Comparison of ENCODE assay signal across 14 cellular contexts in genomic region chr6:79574636-79575035, GRCh38. TPM values are rescaled to one million over a fixed set of nuclear protein-coding genes. Genes with fewer than 3 reads are reported as not detected.
DNase-seq lines count a peak whose midpoint lies in the region; ATAC-seq, FAIRE-seq and TF ChIP-seq lines count a peak whose summit lies in the region.
"Had no signal": no experiment of that assay in that cellular context is flagged by ENCODE, and none has a peak within 500 bp of the region (broad histone marks: within the 10 kb centered on the region; RNA-seq: fewer than 3 reads in every experiment).

No MANE protein-coding gene starts in this region.

- H3F3A ChIP-seq in PC-3 (ENCODE audit: low read length, unreplicated experiment): no peaks in the 10 kb centered on the region

- H3K4me3 ChIP-seq in PC-3 (ENCODE audit: low read length): no peak overlapping the region
- no peak overlapping the region for H3K4me3 ChIP-seq in endothelial cell of umbilical vein (replicated peaks in 1 of 3; ENCODE audit: insufficient read depth in 1 of 3, low read depth in 1 of 3, low read length in 3 of 3)
- H3K4me3 ChIP-seq in osteoblast (ENCODE audit: insufficient read depth, low read length): no peak overlapping the region
- H3K4me3 ChIP-seq in psoas muscle: no peak overlapping the region

- TF ChIP-seq POLR2A in endothelial cell of umbilical vein (IDR thresholded peaks at IDR 0.05; ENCODE audit: low read depth, low read length): no peak

- H3K9me2 ChIP-seq in PC-3 (replicated peaks; ENCODE audit: low read length): no peaks in the 10 kb centered on the region

- BruUV-seq in PC-3 (replicated peaks; lab: Mats Ljungman, UMichigan): no TSS peak
- no TSS peak for BruUV-seq in endothelial cell of umbilical vein (replicated peaks; lab: Mats Ljungman, UMichigan)

- dilution Hi-C loops in endothelial cell of umbilical vein (cut with MboI; ENCODE audit: extremely low pct_ligation_motif_present, low sequenced_read_pairs): no loop called here

- H3K4me1 ChIP-seq in PC-3 (ENCODE audit: insufficient read depth, low read length) (peaks cover 30% of the 10 kb centered on the region), endothelial cell of umbilical vein (ENCODE audit: control insufficient read depth, extremely low read depth, insufficient read depth, low read length) (peaks cover 24% of the 10 kb centered on the region), osteoblast (ENCODE audit: insufficient read depth, low read length) (peaks cover 15% of the 10 kb centered on the region), psoas muscle (peaks cover 9% of the 10 kb centered on the region)

- H3K79me2 ChIP-seq in PC-3 (ENCODE audit: low read length) (no peaks in the 10 kb centered on the region), endothelial cell of umbilical vein (ENCODE audit: control insufficient read depth, insufficient read depth, low read length) (no peaks in the 10 kb centered on the region), osteoblast (ENCODE audit: insufficient read depth, low read length) (no peaks in the 10 kb centered on the region)

- WGBS in psoas muscle, 3 donors: 90 to 100% (median 94%) methylated on average over 1 of the region's 1 CpG

- H2AFZ ChIP-seq in PC-3 (ENCODE audit: low read length) (no peak overlapping the region), endothelial cell of umbilical vein (ENCODE audit: low read depth, low read length) (no peak overlapping the region), osteoblast (ENCODE audit: low read length) (no peak overlapping the region)

- H3K36me3 ChIP-seq in PC-3 (ENCODE audit: low read depth, low read length) (no peaks in the 10 kb centered on the region), endothelial cell of umbilical vein (ENCODE audit: control insufficient read depth in 2 of 2, extremely low read depth in 1 of 2, insufficient read depth in 2 of 2, low read length in 2 of 2) (no peaks in the 10 kb centered on the region), osteoblast (ENCODE audit: insufficient read depth, low read length) (no peaks in the 10 kb centered on the region), psoas muscle (ENCODE audit: insufficient read depth in 1 of 2, low read depth in 1 of 2) (no peaks in the 10 kb centered on the region)

- DNase-seq in ELF-1 (ENCODE audit: low read depth, low spot score): peak; percentile 56
- peak; percentile 66 for DNase-seq in PC-3
- DNase-seq in endothelial cell of umbilical vein (ENCODE audit: low read depth, low spot score): peak; percentile 33
- DNase-seq in osteoblast (ENCODE audit: insufficient read length, low spot score, missing footprints): peak; percentile 69
- no peak for DNase-seq in activated gamma-delta T cell (lab: John Stamatoyannopoulos, UW)
- no peak for DNase-seq in psoas muscle
- no peak for DNase-seq in NCI-H1048 (lab: John Stamatoyannopoulos, UW)
- DNase-seq in NCI-H69 (lab: John Stamatoyannopoulos, UW): no peak
- DNase-seq: activated naive CD4-positive, alpha-beta T cell treated with Interleukin-2 at 50 U/mL for 16 hours; naive B cell; NCI-H524; stimulated activated CD4-positive, alpha-beta T cell treated with anti-CD3 and anti-CD28 coated beads, Interleukin-15, amount 100 ng/mL, for 24 hours had no signal

- peak; percentile 72 for FAIRE-seq in endothelial cell of umbilical vein (lab: Jason Lieb, UNC)
- FAIRE-seq: GM12892 had no signal

- H3K9ac ChIP-seq in PC-3 (ENCODE audit: low read length): no peak overlapping the region
- H3K9ac ChIP-seq in endothelial cell of umbilical vein (replicated peaks; ENCODE audit: extremely low read depth, insufficient read depth, low read length): no peak overlapping the region

- H3K9me3 ChIP-seq in PC-3 (ENCODE audit: low read length): no peaks in the 10 kb centered on the region
- H3K9me3 ChIP-seq in endothelial cell of umbilical vein (replicated peaks; ENCODE audit: control insufficient read depth, insufficient read depth, low read length): no peaks in the 10 kb centered on the region
- no peaks in the 10 kb centered on the region for H3K9me3 ChIP-seq in osteoblast (ENCODE audit: low read depth, low read length)
- no peaks in the 10 kb centered on the region for H3K9me3 ChIP-seq in psoas muscle

- TF ChIP-seq CTCF in PC-3 (conservative IDR thresholded peaks at IDR 0.05; ENCODE audit: low read depth, low read length) (no peak), endothelial cell of umbilical vein (IDR thresholded peaks at IDR 0.05; ENCODE audit: extremely low read depth in 1 of 2, insufficient read depth in 1 of 2, low read depth in 1 of 2, low read length in 2 of 2) (no peak), osteoblast (IDR thresholded peaks at IDR 0.05; ENCODE audit: extremely low read depth, low read depth, low read length) (no peak), psoas muscle (IDR thresholded peaks at IDR 0.05) (no peak)

- H3K27me3 ChIP-seq in PC-3 (ENCODE audit: low read length) (no peaks in the 10 kb centered on the region), endothelial cell of umbilical vein (ENCODE audit: control insufficient read depth in 2 of 2, insufficient read depth in 2 of 2, low read length in 2 of 2) (no peaks in the 10 kb centered on the region), osteoblast (ENCODE audit: insufficient read depth, low read length) (no peaks in the 10 kb centered on the region), psoas muscle (ENCODE audit: insufficient read depth in 3 of 3, low read length in 2 of 3) (no peaks in the 10 kb centered on the region)

- CTCF ChIA-PET in PC-3 (lab: Charles Lee) (no interaction called here), endothelial cell of umbilical vein (lab: Charles Lee) (interaction anchor here (1.2 to 2.4 kb wide), 6 partner anchors 9 to 293 kb away, joined by 3 to 10 read pairs (median 4); no protein-coding TSS in a partner anchor)

- H3K4me2 ChIP-seq in PC-3 (ENCODE audit: low read length) (peak overlapping the region; percentile 38), endothelial cell of umbilical vein (ENCODE audit: insufficient read depth, low read length) (no peak overlapping the region), osteoblast (ENCODE audit: insufficient read depth, low read length) (no peak overlapping the region)

- ATAC-seq in PC-3 (peak; percentile 70), psoas muscle (no peak)
- ATAC-seq: stimulated activated effector memory CD8-positive, alpha-beta T cell treated with anti-CD3 and anti-CD28 coated beads, Interleukin-12 subunit alpha, Interleukin-12 subunit beta, amount 100 ng/mL, for 72 hours had no signal

- POLR2A ChIA-PET in PC-3 (lab: Charles Lee; ENCODE audit: unreplicated experiment): no interaction called here
- POLR2A ChIA-PET in endothelial cell of umbilical vein (lab: Charles Lee): no interaction called here

- no peaks in the 10 kb centered on the region for H4K20me1 ChIP-seq in PC-3 (ENCODE audit: low read length)
- H4K20me1 ChIP-seq in endothelial cell of umbilical vein (replicated peaks; ENCODE audit: control insufficient read depth, extremely low read depth, insufficient read depth, low read length): no peaks in the 10 kb centered on the region
- no peaks in the 10 kb centered on the region for H4K20me1 ChIP-seq in osteoblast (ENCODE audit: insufficient read depth, low read length)

- no peak overlapping the region for H3K27ac ChIP-seq in PC-3 (ENCODE audit: low read length)
- no peak overlapping the region for H3K27ac ChIP-seq in endothelial cell of umbilical vein (ENCODE audit: insufficient read depth, low read depth, low read length)
- H3K27ac ChIP-seq in osteoblast (ENCODE audit: low read depth, low read length): no peak overlapping the region
- no peak overlapping the region for H3K27ac ChIP-seq in psoas muscle

- H3K9me1 ChIP-seq in endothelial cell of umbilical vein (replicated peaks; ENCODE audit: control insufficient read depth, extremely low read depth, insufficient read depth, low read length): no peaks in the 10 kb centered on the region

- intact Hi-C loops in PC-3 (cut with micrococcal nuclease) (loop anchor here (5.0 kb wide), 1 partner anchor 238 kb away; no protein-coding TSS in a partner anchor), endothelial cell of umbilical vein (cut with micrococcal nuclease) (loop anchor here (5.0 kb wide), 1 partner anchor 183 kb away; no protein-coding TSS in a partner anchor), psoas muscle (cut with DNase I) (loop anchor here in 1 of 2 donors (10.0 kb wide), 1 partner anchor 140 kb away; no protein-coding TSS in a partner anchor)

TF ChIP-seq in endothelial cell of umbilical vein, 7 proteins besides CTCF, POLR2A, EP300 and RAD21:
- TF ChIP-seq EZH2 (IDR thresholded peaks at IDR 0.05; ENCODE audit: borderline replicate concordance, low read depth, low read length, severe bottlenecking) (no peak), FOS (IDR thresholded peaks at IDR 0.05; ENCODE audit: borderline replicate concordance, insufficient read depth, low read length) (peak; percentile 69), JUN (IDR thresholded peaks at IDR 0.05; ENCODE audit: borderline replicate concordance, insufficient read depth, insufficient read length, low read depth) (peak; percentile 38)

RNA-seq across cellular contexts. Expression of gene LCA5, which starts 37.4 kb away (rescaled TPM):
- total RNA-seq in PC-3 (2014; rRNA removed) (0.73 and 0.86 TPM in 2 replicates), endothelial cell of umbilical vein (4.2 and 4.9 TPM in 2 replicates), osteoblast (9.1 and 10.1 TPM in 2 replicates), psoas muscle (1 to 10 TPM in 3 of 4 donors, under 1 TPM in 1; 0.91 to 2.7 (median 1.6) TPM)
- polyA plus RNA-seq in endothelial cell of umbilical vein (0.43 and 0.57 TPM in 2 replicates), psoas muscle (1 to 10 TPM in 1 of 3 donors, under 1 TPM in 2; 0.48 to 1.1 (median 0.48) TPM)
- 0.99 and 1.1 TPM in 2 replicates for polyA plus RNA-seq in endothelial cell of umbilical vein (2011; cell fraction: cytosol; rRNA removed)
- 1.6 and 1.8 TPM in 2 replicates for polyA plus RNA-seq in endothelial cell of umbilical vein (2011; cell fraction: nucleus; rRNA removed)
- polyA plus RNA-seq in endothelial cell of umbilical vein (2012): 2.4 and 3.2 TPM in 2 replicates
- polyA minus RNA-seq in endothelial cell of umbilical vein: 0.92 and 1.2 TPM in 2 replicates
- polyA minus RNA-seq in endothelial cell of umbilical vein (2011; cell fraction: cytosol; rRNA and poly(A)+ RNA removed): 0.51 TPM
- polyA minus RNA-seq in endothelial cell of umbilical vein (2011; cell fraction: nucleus; rRNA and poly(A)+ RNA removed): 2.2 and 3.8 TPM in 2 replicates

RNA-seq across cellular contexts. Expression of gene SH3BGRL2, which starts 56.5 kb away (rescaled TPM):
- total RNA-seq in PC-3 (2014; rRNA removed) (3.7 and 3.8 TPM in 2 replicates), endothelial cell of umbilical vein (10.7 and 15.2 TPM in 2 replicates), osteoblast (2.2 and 2.7 TPM in 2 replicates), psoas muscle (1 to 10 TPM; 3.5 to 9.7 (median 4.2) TPM)
- polyA plus RNA-seq in endothelial cell of umbilical vein (2.0 and 3.2 TPM in 2 replicates), psoas muscle (1 to 10 TPM; 4.2 to 5.5 (median 4.5) TPM)
- 3.3 and 3.6 TPM in 2 replicates for polyA plus RNA-seq in endothelial cell of umbilical vein (2011; cell fraction: cytosol; rRNA removed)
- 3.6 and 4.2 TPM in 2 replicates for polyA plus RNA-seq in endothelial cell of umbilical vein (2011; cell fraction: nucleus; rRNA removed)
- polyA plus RNA-seq in endothelial cell of umbilical vein (2012): 14.2 and 16.7 TPM in 2 replicates
- polyA minus RNA-seq in endothelial cell of umbilical vein: 3.4 and 4.3 TPM in 2 replicates
- polyA minus RNA-seq in endothelial cell of umbilical vein (2011; cell fraction: cytosol; rRNA and poly(A)+ RNA removed): 0.31 TPM
- 4.1 and 5.4 TPM in 2 replicates for polyA minus RNA-seq in endothelial cell of umbilical vein (2011; cell fraction: nucleus; rRNA and poly(A)+ RNA removed)

Comparison
In these comparisons a context has a peak if more than half of its experiments do, and no peak if none do; other contexts are left out.
1. DNase-seq: peak in ELF-1 (single experiment), PC-3 (single experiment), endothelial cell of umbilical vein (single experiment) and osteoblast (single experiment); none in activated gamma-delta T cell (single experiment), psoas muscle (0 of 2), NCI-H1048 (single experiment) and NCI-H69 (single experiment).